ENCODE assay signal across 8 cellular contexts in the genomic region with DNA sequence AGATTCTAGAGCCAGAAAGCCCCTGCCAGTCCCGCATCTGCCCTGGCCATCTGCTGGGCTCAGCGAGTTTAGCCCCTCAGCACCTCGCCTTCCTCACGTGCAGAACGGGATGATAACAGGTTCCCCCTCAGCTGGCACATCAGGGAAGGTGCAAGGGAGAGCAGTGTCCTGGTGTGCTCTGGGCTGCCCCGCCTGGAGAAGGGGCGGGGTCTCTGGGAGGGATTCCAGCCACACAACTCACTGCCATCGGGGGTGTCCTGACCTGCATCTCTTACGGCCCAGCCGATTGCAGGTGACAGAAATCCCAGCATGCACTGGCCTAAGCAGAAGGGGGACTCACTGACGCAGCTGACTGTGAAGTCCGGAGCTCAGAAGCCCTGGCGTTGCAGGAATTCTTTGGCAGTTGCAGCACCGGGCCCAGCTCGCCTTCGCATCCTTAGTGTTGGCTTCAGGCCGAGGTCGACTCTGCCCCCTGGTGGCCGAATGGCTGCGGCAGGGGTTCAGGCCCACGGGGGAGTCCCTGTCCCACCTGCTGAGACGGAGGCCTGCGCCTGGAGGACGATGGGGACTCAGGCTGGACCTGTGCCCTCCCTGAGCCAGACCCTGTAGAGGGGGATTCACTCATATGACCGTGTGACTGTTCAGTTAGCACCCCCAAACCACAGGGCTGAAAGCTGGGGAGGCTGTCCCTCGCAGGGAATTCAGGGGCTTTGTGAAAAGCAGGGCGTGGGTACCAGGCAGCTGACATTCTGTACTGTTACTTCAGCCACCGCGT.
DNase-seq lines count a peak whose midpoint lies in the region; ATAC-seq and TF ChIP-seq lines count a peak whose summit lies in the region.

No MANE protein-coding gene starts in this region.

- no peak for TF ChIP-seq POLR2A in Peyer's patch (IDR thresholded peaks at IDR 0.05)
- no peak for TF ChIP-seq POLR2A in heart left ventricle (IDR thresholded peaks at IDR 0.05)

- intact Hi-C loops in heart left ventricle (cut with DNase I) = loop anchor here (1.0 to 10.0 kb wide), 5 partner anchors 215 to 218 kb away; no protein-coding TSS in a partner anchor
- intact Hi-C loops in psoas muscle (cut with DNase I) = loop anchor here in 1 of 2 donors (2.0 kb wide), 1 partner anchor 216 kb away; no protein-coding TSS in a partner anchor
- intact Hi-C loops in aorta (cut with DNase I) = loop anchor here (2.0 kb wide), 1 partner anchor 216 kb away; no protein-coding TSS in a partner anchor

- H3K9me3 ChIP-seq in Peyer's patch = no peaks in the 10 kb centered on the region
- H3K9me3 ChIP-seq in heart left ventricle = no peaks in the 10 kb centered on the region
- H3K9me3 ChIP-seq in psoas muscle = no peaks in the 10 kb centered on the region
- H3K9me3 ChIP-seq in aorta (ENCODE audit: control insufficient read depth, low read length) = no peaks in the 10 kb centered on the region

- no peaks in the 10 kb centered on the region for H3K27me3 ChIP-seq in Peyer's patch
- no peaks in the 10 kb centered on the region for H3K27me3 ChIP-seq in heart left ventricle
- no peaks in the 10 kb centered on the region for H3K27me3 ChIP-seq in psoas muscle (ENCODE audit: insufficient read depth in 3 of 3, low read length in 2 of 3)
- H3K27me3 ChIP-seq in aorta (ENCODE audit: control insufficient read depth in 1 of 2, insufficient read depth in 2 of 2, low read length in 1 of 2) = no peaks in the 10 kb centered on the region

- peak; percentile 62 to 73 (median 65) for TF ChIP-seq CTCF in Peyer's patch (IDR thresholded peaks at IDR 0.05)
- peak; percentile 70 to 93 (median 81) for TF ChIP-seq CTCF in heart left ventricle (IDR thresholded peaks at IDR 0.05)
- TF ChIP-seq CTCF in psoas muscle (IDR thresholded peaks at IDR 0.05) = peak; percentile 67

- 30 to 38% (median 34%) methylated on average over 22 to 29 of the region's 29 CpGs for WGBS in heart left ventricle, 4 donors
- 19 to 24% (median 22%) methylated on average over 29 of the region's 29 CpGs for WGBS in psoas muscle, 3 donors
- WGBS in aorta, 2 donors = 24 to 27% methylated on average over 29 of the region's 29 CpGs

- peak; percentile 67 for ATAC-seq in HG02852 (IDR thresholded peaks at IDR 0.05; ENCODE audit: unreplicated experiment)
- ATAC-seq in heart left ventricle = peak; percentile 45 to 88 (median 62)
- ATAC-seq in psoas muscle = peak; percentile 25 to 70 (median 46)
- ATAC-seq in aorta (ENCODE audit: low FRiP score) = peak; percentile 74

- no peak overlapping the region for H3K27ac ChIP-seq in Peyer's patch
- peak overlapping the region in 3 of 12 donors; percentile 2 to 42 (median 19) for H3K27ac ChIP-seq in heart left ventricle
- H3K27ac ChIP-seq in psoas muscle = no peak overlapping the region
- no peak overlapping the region for H3K27ac ChIP-seq in aorta (ENCODE audit: low read depth in 1 of 2, low read length in 2 of 2)

- H3K4me3 ChIP-seq in Peyer's patch (no peak overlapping the region), heart left ventricle (no peak overlapping the region), psoas muscle (no peak overlapping the region), aorta (ENCODE audit: low read length in 2 of 2) (no peak overlapping the region)

- peaks cover 0 to 10% (median 0%) of the 10 kb centered on the region in 4 donors for H3K4me1 ChIP-seq in Peyer's patch
- H3K4me1 ChIP-seq in heart left ventricle = peaks cover 0 to 17% (median 9%) of the 10 kb centered on the region in 12 donors
- H3K4me1 ChIP-seq in psoas muscle = no peaks in the 10 kb centered on the region
- no peaks in the 10 kb centered on the region for H3K4me1 ChIP-seq in aorta (ENCODE audit: control insufficient read depth in 1 of 2, insufficient read depth in 2 of 2, low read length in 2 of 2)

- H3K36me3 ChIP-seq in Peyer's patch (no peaks in the 10 kb centered on the region), heart left ventricle (peaks cover 0 to 35% (median 4%) of the 10 kb centered on the region in 9 donors), psoas muscle (ENCODE audit: insufficient read depth in 1 of 2, low read depth in 1 of 2) (no peaks in the 10 kb centered on the region), aorta (ENCODE audit: control insufficient read depth in 1 of 2, insufficient read depth in 2 of 2, low read length in 1 of 2) (no peaks in the 10 kb centered on the region)

- peak; percentile 38 to 50 (median 44) for DNase-seq in NCI-H1417 (lab: John Stamatoyannopoulos, UW)
- no peak for DNase-seq in NCI-H1417 treated with DMSO at 0.1 percent for 48 hours (lab: John Stamatoyannopoulos, UW)
- peak; percentile 61 to 82 (median 74) for DNase-seq in Peyer's patch
- peak; percentile 77 for DNase-seq in activated naive CD4-positive, alpha-beta T cell treated with Interleukin-2 at 50 U/mL for 16 hours
- DNase-seq in heart left ventricle = peak; percentile 67 to 87 (median 74)
- peak; percentile 68 to 82 for DNase-seq in psoas muscle
- peak; percentile 71 to 90 for DNase-seq in aorta
